In genomic region chr6:140434761-140435160, GRCh38 we compare ENCODE assay signal across 26 cellular contexts.
A peak's percentile ranks its signal among the peaks of the same experiment; 100 is the strongest.
DNase-seq lines count a peak whose midpoint lies in the region; ATAC-seq and TF ChIP-seq lines count a peak whose summit lies in the region.
"Had no signal": no experiment of that assay in that cellular context is flagged by ENCODE, and none has a peak within 500 bp of the region (broad histone marks: within the 10 kb centered on the region; RNA-seq: fewer than 3 reads in every experiment).

No MANE protein-coding gene starts in this region.

- H3K36me3 ChIP-seq in mammary epithelial cell (ENCODE audit: insufficient read depth, low read length), result no peaks in the 10 kb centered on the region
- H3K36me3 ChIP-seq: brain microvascular endothelial cell had no signal

- peaks cover 19% of the 10 kb centered on the region for H3K9me3 ChIP-seq in mammary epithelial cell (replicated peaks; ENCODE audit: insufficient read depth, low read length)

- intact Hi-C loops in mammary epithelial cell (cut with micrococcal nuclease) (no loop called here), MCF 10A (cut with micrococcal nuclease) (no loop called here)

- peak overlapping the region; percentile 57 for H2AFZ ChIP-seq in mammary epithelial cell (ENCODE audit: low read depth, low read length)

- H3K4me3 ChIP-seq in mammary epithelial cell (replicated peaks in 1 of 3; ENCODE audit: insufficient read depth in 1 of 3, low read depth in 2 of 3, low read length in 3 of 3), result no peak overlapping the region
- H3K4me3 ChIP-seq: GM12878, smooth muscle cell had no signal

- H3K27ac Mint-ChIP-seq in MCF 10A (ENCODE audit: low read depth, unreplicated experiment) (no peak overlapping the region), WTC11 (0 out of 2 replicates have a peak overlapping the region, but pooled peaks have one; percentile 27)
- H3K27ac Mint-ChIP-seq: endodermal cell, memory B cell, naive B cell had no signal

- no peak overlapping the region for H3K9ac ChIP-seq in mammary epithelial cell (ENCODE audit: insufficient read depth, low read length)
- H3K9ac ChIP-seq: KMS-11 had no signal

- H3K4me1 Mint-ChIP-seq in MCF 10A (ENCODE audit: insufficient read depth, unreplicated experiment), result peaks cover 19% of the 10 kb centered on the region
- H3K4me1 Mint-ChIP-seq in WTC11, result peaks cover 27% of the 10 kb centered on the region
- H3K4me1 Mint-ChIP-seq: memory B cell, naive B cell had no signal

- H3K9me3 Mint-ChIP-seq in MCF 10A (ENCODE audit: unreplicated experiment), result peaks cover 8% of the 10 kb centered on the region
- H3K9me3 Mint-ChIP-seq in WTC11, result peaks cover 48% of the 10 kb centered on the region

- H3K4me2 ChIP-seq in mammary epithelial cell (ENCODE audit: insufficient read depth, low read depth, low read length), result no peak overlapping the region
- H3K4me2 ChIP-seq: KMS-11, smooth muscle cell had no signal

- CTCF ChIA-PET in mammary epithelial cell (lab: Charles Lee; ENCODE audit: low non-redundant PET) (no interaction called here), MCF 10A (lab: Yijun Ruan, JAX) (no interaction called here), WTC11 (lab: Charles Lee) (no interaction called here)

- ATAC-seq in WTC11 (no peak), GM19455 (IDR thresholded peaks at IDR 0.05; ENCODE audit: unreplicated experiment) (no peak), GM21723 (IDR thresholded peaks at IDR 0.05; ENCODE audit: unreplicated experiment) (no peak)
- ATAC-seq: GM12878, left cardiac atrium, Panc1 had no signal

- H3K4me3 Mint-ChIP-seq in MCF 10A (ENCODE audit: unreplicated experiment) (no peak overlapping the region), WTC11 (no peak overlapping the region)
- H3K4me3 Mint-ChIP-seq: endodermal cell, memory B cell, naive B cell had no signal

- TF ChIP-seq CTCF in mammary epithelial cell (conservative IDR thresholded peaks at IDR 0.05 in 1 of 2, IDR thresholded peaks at IDR 0.05 in 1 of 2; ENCODE audit: extremely low read depth in 1 of 2, insufficient read depth in 1 of 2, low read depth in 1 of 2, low read length in 2 of 2), result no peak
- no peak for TF ChIP-seq CTCF in MCF 10A (IDR thresholded peaks at IDR 0.05; ENCODE audit: unreplicated experiment)
- no peak for TF ChIP-seq CTCF in WTC11 (IDR thresholded peaks at IDR 0.05)

- dilution Hi-C loops in mammary epithelial cell (cut with HindIII; ENCODE audit: low sequenced_read_pairs), result no loop called here

- no TSS peak for BruUV-seq in mammary epithelial cell (replicated peaks; lab: Mats Ljungman, UMichigan)
- BruUV-seq in MCF 10A (replicated peaks; lab: Mats Ljungman, UMichigan), result no TSS peak

- no peaks in the 10 kb centered on the region for H4K20me1 ChIP-seq in mammary epithelial cell (ENCODE audit: insufficient read depth, low read length)

- no peaks in the 10 kb centered on the region for H3K27me3 ChIP-seq in mammary epithelial cell (ENCODE audit: insufficient read depth, low read length)
- H3K27me3 ChIP-seq: brain microvascular endothelial cell had no signal

- DNase-seq in mammary epithelial cell (peak; percentile 67), MCF 10A (ENCODE audit: unreplicated experiment) (no peak), WTC11 (ENCODE audit: low spot score) (no peak), fibroblast of the conjunctiva (ENCODE audit: low read depth) (peak; percentile 45), stromal cell of bone marrow (ENCODE audit: low read depth) (peak; percentile 22), cerebellar cortex (ENCODE audit: low spot score) (no peak)
- DNase-seq: activated CD4-positive, alpha-beta T cell treated with anti-CD3 and anti-CD28 coated beads for 4 hours; activated CD8-positive, alpha-beta memory T cell treated with anti-CD3 and anti-CD28 coated beads for 24 hours; activated gamma-delta T cell treated with Interleukin-2 at 50 U/mL for 16 hours; activated T-cell treated with anti-CD3 and anti-CD28 coated beads, Interleukin-2, amount 50 U/mL, for 1 hour; brain microvascular endothelial cell; DMS53; endodermal cell; head of caudate nucleus; left cardiac atrium; naive B cell; NCI-H1694; NCI-H510A; stimulated activated CD4-positive, alpha-beta T cell treated with anti-CD3 and anti-CD28 coated beads, Interleukin-2, amount 100 ng/mL, for 24 hours had no signal

- peaks cover 23% of the 10 kb centered on the region for H3K4me1 ChIP-seq in mammary epithelial cell (ENCODE audit: insufficient read depth, low read length)

- no peak overlapping the region for H3K27ac ChIP-seq in mammary epithelial cell (ENCODE audit: insufficient read depth, low read depth, low read length)
- H3K27ac ChIP-seq: brain microvascular endothelial cell, KMS-11 had no signal

- in situ Hi-C loops in mammary epithelial cell (cut with MboI; ENCODE audit: low sequenced_read_pairs in 2 of 2), result loop anchor here in 1 of 2 donors (25.0 kb wide), 1 partner anchor 1072 kb away; the partner anchor contains the start of gene CITED2

- H3K79me2 ChIP-seq in mammary epithelial cell (ENCODE audit: insufficient read depth, low read length), result no peaks in the 10 kb centered on the region

- H3K36me3 Mint-ChIP-seq in MCF 10A (ENCODE audit: insufficient read depth, unreplicated experiment) (no peaks in the 10 kb centered on the region), WTC11 (peaks cover 51% of the 10 kb centered on the region)
- H3K36me3 Mint-ChIP-seq: memory B cell had no signal

- H3K27me3 Mint-ChIP-seq in MCF 10A (ENCODE audit: insufficient read depth, unreplicated experiment) (no peaks in the 10 kb centered on the region), WTC11 (ENCODE audit: low read depth) (peaks cover 6% of the 10 kb centered on the region; the same call in 1 of the 2 replicates)
- H3K27me3 Mint-ChIP-seq: memory B cell, naive B cell had no signal

- POLR2A ChIA-PET in MCF 10A (lab: Yijun Ruan, JAX) (no interaction called here), WTC11 (lab: Charles Lee) (no interaction called here)

TF ChIP-seq in WTC11, 78 proteins besides CTCF, POLR2A, EP300 and RAD21 (continues in another document):
- TF ChIP-seq TCF7 (CRISPR knock-in tag; IDR thresholded peaks at IDR 0.05; ENCODE audit: low read depth) (no peak), ZNF121 (CRISPR knock-in tag; IDR thresholded peaks at IDR 0.05) (no peak), GABPB1 (CRISPR knock-in tag; IDR thresholded peaks at IDR 0.05) (no peak), AR (CRISPR knock-in tag; IDR thresholded peaks at IDR 0.05) (no peak), ATF2 (CRISPR knock-in tag; IDR thresholded peaks at IDR 0.05; ENCODE audit: borderline replicate concordance, low read depth) (no peak), MYBL2 (CRISPR knock-in tag; IDR thresholded peaks at IDR 0.05) (no peak), RELA (CRISPR knock-in tag; IDR thresholded peaks at IDR 0.05; ENCODE audit: borderline replicate concordance) (no peak), HMGXB4 (CRISPR knock-in tag; IDR thresholded peaks at IDR 0.05) (no peak), TP53 (CRISPR knock-in tag; IDR thresholded peaks at IDR 0.05) (no peak), ZNF138 (CRISPR knock-in tag; conservative IDR thresholded peaks at IDR 0.05) (no peak), MLX (CRISPR knock-in tag; IDR thresholded peaks at IDR 0.05) (no peak)

Comparison
In these comparisons a context has a peak if more than half of its experiments do, and no peak if none do; other contexts are left out.
1. DNase-seq: peak in mammary epithelial cell (single experiment), fibroblast of the conjunctiva (single experiment) and stromal cell of bone marrow (single experiment); none in MCF 10A (single experiment), WTC11 (single experiment) and cerebellar cortex (single experiment).